ENCODE assay signal across 8 cellular contexts in genomic region chr3:11719406-11720219, GRCh38.
DNase-seq lines count a peak whose midpoint lies in the region; ATAC-seq and TF ChIP-seq lines count a peak whose summit lies in the region.

No MANE protein-coding gene starts in this region.

- peak overlapping the region; percentile 28 to 89 (median 74) for H3K4me3 ChIP-seq in adrenal gland
- H3K4me3 ChIP-seq in heart left ventricle, result peak overlapping the region; percentile 63 to 94 (median 84)
- H3K4me3 ChIP-seq in upper lobe of left lung, result peak overlapping the region; percentile 44 to 97 (median 88)

- intact Hi-C loops in adrenal gland (cut with DNase I) (loop anchor here in 1 of 2 donors (10.0 kb wide), 1 partner anchor 65 kb away; no protein-coding TSS in a partner anchor), heart left ventricle (cut with DNase I) (loop anchor here in 4 of 10 donors (5.0 to 10.0 kb wide), 6 partner anchors 47 to 342 kb away; no protein-coding TSS in a partner anchor)

- no peak for TF ChIP-seq EP300 in upper lobe of left lung (IDR thresholded peaks at IDR 0.05)

- peak in 1 of 6 experiments; percentile 3 for TF ChIP-seq CTCF in adrenal gland (IDR thresholded peaks at IDR 0.05)
- TF ChIP-seq CTCF in heart left ventricle (IDR thresholded peaks at IDR 0.05), result no peak
- peak in 1 of 6 experiments; percentile 3 for TF ChIP-seq CTCF in upper lobe of left lung (IDR thresholded peaks at IDR 0.05)

- ATAC-seq in GM21515 (IDR thresholded peaks at IDR 0.05; ENCODE audit: unreplicated experiment) (peak; percentile 66), SK-N-SH treated with all-trans-retinoic acid at 6 μM for 48 hours (peak; percentile 66), heart left ventricle (peak; percentile 49 to 84 (median 74)), upper lobe of left lung (ENCODE audit: low FRiP score in 2 of 2) (peak; percentile 83 to 95)

- H3K9me3 ChIP-seq in adrenal gland (replicated peaks in 1 of 3) (no peaks in the 10 kb centered on the region), heart left ventricle (no peaks in the 10 kb centered on the region), upper lobe of left lung (no peaks in the 10 kb centered on the region)

- peaks cover 4 to 25% of the 10 kb centered on the region in 2 donors for H3K4me1 ChIP-seq in adrenal gland (replicated peaks in 1 of 2)
- H3K4me1 ChIP-seq in heart left ventricle, result peaks cover 0 to 36% (median 20%) of the 10 kb centered on the region in 12 donors
- peaks cover 8 to 33% (median 21%) of the 10 kb centered on the region in 4 donors for H3K4me1 ChIP-seq in upper lobe of left lung

- H3K27me3 ChIP-seq in adrenal gland (no peaks in the 10 kb centered on the region), heart left ventricle (no peaks in the 10 kb centered on the region), upper lobe of left lung (no peaks in the 10 kb centered on the region)

- 0% methylated on average over 3 to 105 of the region's 105 CpGs for WGBS in adrenal gland, 4 donors
- WGBS in heart left ventricle, 4 donors, result 0 to 1% (median 0%) methylated on average over 37 to 105 of the region's 105 CpGs
- 1% methylated on average over 18 of the region's 105 CpGs; no CpG with 5 or more reads in 1 of the 2 donors for WGBS in upper lobe of left lung, 2 donors

- DNase-seq in DMS 273 treated with DMSO at 0.1 percent for 48 hours (lab: John Stamatoyannopoulos, UW) (peak; percentile 29), HuH-7 (ENCODE audit: low spot score) (peak; percentile 97), adrenal gland (peak; percentile 76 to 87 (median 83)), heart left ventricle (peak; percentile 65 to 85 (median 78)), pons (ENCODE audit: low spot score) (peak; percentile 42), upper lobe of left lung (peak; percentile 93 to 97)

- H3K27ac ChIP-seq in adrenal gland (peak overlapping the region in 4 of 5 donors; percentile 85 to 96 (median 90)), heart left ventricle (peak overlapping the region; percentile 79 to 98 (median 92)), upper lobe of left lung (peak overlapping the region; percentile 81 to 94 (median 91))

- H3K36me3 ChIP-seq in adrenal gland (replicated peaks in 1 of 2) (no peaks in the 10 kb centered on the region), heart left ventricle (no peaks in the 10 kb centered on the region), upper lobe of left lung (no peaks in the 10 kb centered on the region)

- TF ChIP-seq POLR2A in adrenal gland (IDR thresholded peaks at IDR 0.05) (peak in 1 of 2 donors; percentile 44), heart left ventricle (IDR thresholded peaks at IDR 0.05) (no peak), upper lobe of left lung (IDR thresholded peaks at IDR 0.05) (peak in 2 of 4 donors; percentile 45 to 77)

TF ChIP-seq in SK-N-SH treated with all-trans-retinoic acid at 6 μM for 48 hours, 23 proteins besides CTCF, POLR2A, EP300 and RAD21:
- no peak for TF ChIP-seq TOX (CRISPR knock-in tag; IDR thresholded peaks at IDR 0.05; ENCODE audit: borderline replicate concordance)
- TF ChIP-seq TCF4 (CRISPR knock-in tag; IDR thresholded peaks at IDR 0.05; ENCODE audit: borderline replicate concordance), result no peak
- TF ChIP-seq ZNF70 (CRISPR knock-in tag; IDR thresholded peaks at IDR 0.05), result no peak
- peak; percentile 15; the same call in 1 of the 2 replicates for TF ChIP-seq SNAI2 (CRISPR knock-in tag; IDR thresholded peaks at IDR 0.05)
- no peak for TF ChIP-seq ZC3H10 (CRISPR knock-in tag; IDR thresholded peaks at IDR 0.05)
- TF ChIP-seq ESRRG (CRISPR knock-in tag; IDR thresholded peaks at IDR 0.05), result no peak

Comparison
In these comparisons a context has a peak if more than half of its experiments do, and no peak if none do; other contexts are left out.
1. Peak in every context shown above with its lines: DNase-seq, ATAC-seq, H3K4me3 ChIP-seq and H3K27ac ChIP-seq.
2. DNase-seq: peak in every context shown above with its lines; median percentile 97 in HuH-7; 95 in upper lobe of left lung; 83 in adrenal gland; 78 in heart left ventricle; 42 in pons; 29 in DMS 273 treated with DMSO at 0.1 percent for 48 hours.